ENCODE assay signal across 21 cellular contexts in genomic region chr15:27884726-27885125, GRCh38.
"Had no signal": no experiment of that assay in that cellular context is flagged by ENCODE, and none has a peak within 500 bp of the region (broad histone marks: within the 10 kb centered on the region; RNA-seq: fewer than 3 reads in every experiment).

No MANE protein-coding gene starts in this region.

- H3K4me1 ChIP-seq: psoas muscle, tibial nerve, upper lobe of left lung had no signal

- H3K4me3 ChIP-seq: coronary artery, lung, psoas muscle, sigmoid colon, thoracic aorta, tibial nerve, upper lobe of left lung had no signal

- DNase-seq: dermis blood vessel endothelial cell; effector memory CD4-positive, alpha-beta T cell; erythroblast; foreskin fibroblast; head of caudate nucleus; kidney; mesenchymal stem cell; naive thymus-derived CD4-positive, alpha-beta T cell; nephron progenitor cell; nucleus accumbens; posterior cingulate gyrus; psoas muscle; right cardiac atrium; sigmoid colon; stimulated activated naive B cell treated with anti-CD40 and anti-IgM and Interleukin-4, amounts not matched to agents 10 μg/mL and 1 μg/mL and 100 μg/mL, for 72 hours; upper lobe of left lung had no signal

- H3K36me3 ChIP-seq: sigmoid colon, tibial nerve, upper lobe of left lung had no signal

- ATAC-seq: left lobe of liver; naive thymus-derived CD4-positive, alpha-beta T cell; psoas muscle; right cardiac atrium; stimulated activated naive B cell treated with anti-CD40 and anti-IgM and Interleukin-4, amounts not matched to agents 10 μg/mL and 1 μg/mL and 100 μg/mL, for 72 hours had no signal

- H3K27ac ChIP-seq: coronary artery, psoas muscle, sigmoid colon, thoracic aorta, tibial nerve, upper lobe of left lung had no signal

- H3K27me3 ChIP-seq: sigmoid colon, tibial nerve, upper lobe of left lung had no signal
